9 cellular contexts compared by ENCODE assay signal in genomic region chr19:6161271-6161850, GRCh38. TPM values are rescaled to one million over a fixed set of nuclear protein-coding genes. Genes with fewer than 3 reads are reported as not detected.
DNase-seq lines count a peak whose midpoint lies in the region; ATAC-seq and TF ChIP-seq lines count a peak whose summit lies in the region.
"Had no signal": no experiment of that assay in that cellular context is flagged by ENCODE, and none has a peak within 500 bp of the region (broad histone marks: within the 10 kb centered on the region; RNA-seq: fewer than 3 reads in every experiment).

No MANE protein-coding gene starts in this region.

- no peak overlapping the region for H3K27ac ChIP-seq in aorta (ENCODE audit: low read depth in 1 of 2, low read length in 2 of 2)
- H3K27ac ChIP-seq: Peyer's patch had no signal

- H3K4me1 Mint-ChIP-seq in endothelial cell (ENCODE audit: unreplicated experiment), result no peaks in the 10 kb centered on the region

- intact Hi-C loops in left colon (cut with DNase I, micrococcal nuclease) (no loop called here), aorta (cut with DNase I) (no loop called here)

- no peak overlapping the region for H3K27ac Mint-ChIP-seq in endothelial cell (ENCODE audit: unreplicated experiment)

- no peaks in the 10 kb centered on the region for H3K27me3 ChIP-seq in aorta (ENCODE audit: control insufficient read depth in 1 of 2, insufficient read depth in 2 of 2, low read length in 1 of 2)
- H3K27me3 ChIP-seq: Peyer's patch had no signal

- H3K27me3 Mint-ChIP-seq in endothelial cell (ENCODE audit: unreplicated experiment), result peaks cover 6% of the 10 kb centered on the region

- WGBS in aorta, 2 donors, result 40 to 50% methylated on average over 8 of the region's 8 CpGs

- no peak for TF ChIP-seq CTCF in endothelial cell (IDR thresholded peaks at IDR 0.05; ENCODE audit: unreplicated experiment)

- no peaks in the 10 kb centered on the region for H3K9me3 ChIP-seq in aorta (ENCODE audit: control insufficient read depth, low read length)
- H3K9me3 ChIP-seq: Peyer's patch had no signal

- ATAC-seq in left colon, result peak; percentile 58
- ATAC-seq in aorta (ENCODE audit: low FRiP score), result peak; percentile 36
- ATAC-seq in HG02970 (IDR thresholded peaks at IDR 0.05; ENCODE audit: low FRiP score, unreplicated experiment), result no peak

- H3K36me3 Mint-ChIP-seq in endothelial cell (ENCODE audit: low read depth, unreplicated experiment), result no peaks in the 10 kb centered on the region

- DNase-seq in DMS53 (lab: John Stamatoyannopoulos, UW) (peak; percentile 37), DMS53 treated with DMSO at 0.1 percent for 48 hours (lab: John Stamatoyannopoulos, UW; ENCODE audit: unreplicated experiment) (no peak), NOMO-1 (lab: John Stamatoyannopoulos, UW; ENCODE audit: unreplicated experiment in 2 of 2) (peak; percentile 86 to 90), activated T-cell treated with anti-CD3 and anti-CD28 coated beads for 48 hours (ENCODE audit: low read depth) (peak; percentile 21), left colon (peak; percentile 7 to 28), aorta (no peak), endothelial cell (ENCODE audit: low spot score) (no peak)

- peaks cover 9% of the 10 kb centered on the region for H3K9me3 Mint-ChIP-seq in endothelial cell (ENCODE audit: unreplicated experiment)

- H3K4me1 ChIP-seq in aorta (ENCODE audit: control insufficient read depth in 1 of 2, insufficient read depth in 2 of 2, low read length in 2 of 2), result no peaks in the 10 kb centered on the region
- H3K4me1 ChIP-seq: Peyer's patch had no signal

- no peak overlapping the region for H3K4me3 Mint-ChIP-seq in endothelial cell (ENCODE audit: unreplicated experiment)

- no peaks in the 10 kb centered on the region for H3K36me3 ChIP-seq in aorta (ENCODE audit: control insufficient read depth in 1 of 2, insufficient read depth in 2 of 2, low read length in 1 of 2)
- H3K36me3 ChIP-seq: Peyer's patch had no signal

- no peak overlapping the region for H3K4me3 ChIP-seq in aorta (ENCODE audit: low read length in 2 of 2)
- H3K4me3 ChIP-seq: Peyer's patch had no signal

RNA-seq across cellular contexts. Expression of gene ACSBG2, which starts 25.9 kb away (rescaled TPM):
- not detected for total RNA-seq in left colon
- not detected for total RNA-seq in aorta
- 1 to 10 TPM in 1 of 2 donors, not detected in 1; 1.5 TPM for polyA plus RNA-seq in aorta
- not detected for total RNA-seq in endothelial cell (ENCODE audit: unreplicated experiment)

RNA-seq across cellular contexts. Expression of gene RFX2, which starts 51.1 kb away (rescaled TPM):
- total RNA-seq in left colon, result 1 to 10 TPM; 6.6 to 8.5 TPM
- 10 to 100 TPM; 16.6 to 26.1 TPM for total RNA-seq in aorta
- polyA plus RNA-seq in aorta, result 10 to 100 TPM in 1 of 2 donors, 1 to 10 TPM in 1; 6.5 to 12.6 TPM
- 1.2 TPM for total RNA-seq in endothelial cell (ENCODE audit: unreplicated experiment)

Comparison
In these comparisons a context has a peak if more than half of its experiments do, and no peak if none do; other contexts are left out.
1. DNase-seq: peak in DMS53 (single experiment), NOMO-1 (2 of 2), activated T-cell treated with anti-CD3 and anti-CD28 coated beads for 48 hours (single experiment) and left colon (2 of 2); none in DMS53 treated with DMSO at 0.1 percent for 48 hours (single experiment), aorta (0 of 2) and endothelial cell (single experiment).